ENCODE assay signal across 32 cellular contexts in genomic region chr12:104180389-104180788, GRCh38. TPM values are rescaled to one million over a fixed set of nuclear protein-coding genes. Genes with fewer than 3 reads are reported as not detected.
DNase-seq lines count a peak whose midpoint lies in the region; ATAC-seq and TF ChIP-seq lines count a peak whose summit lies in the region.
"Had no signal": no experiment of that assay in that cellular context is flagged by ENCODE, and none has a peak within 500 bp of the region (broad histone marks: within the 10 kb centered on the region; RNA-seq: fewer than 3 reads in every experiment).

No MANE protein-coding gene starts in this region.

- WGBS in aorta, 2 donors, result 67 to 81% methylated on average over 6 of the region's 6 CpGs

- H3K36me3 ChIP-seq in breast epithelium (no peaks in the 10 kb centered on the region), muscle layer of colon (ENCODE audit: insufficient read depth, low read length) (no peaks in the 10 kb centered on the region), tibial artery (peaks cover 0 to 4% (median 0%) of the 10 kb centered on the region in 3 donors), aorta (ENCODE audit: control insufficient read depth in 1 of 2, insufficient read depth in 2 of 2, low read length in 1 of 2) (no peaks in the 10 kb centered on the region)
- H3K36me3 ChIP-seq: left lung, neural progenitor cell had no signal

- TF ChIP-seq CTCF in breast epithelium (IDR thresholded peaks at IDR 0.05) (no peak), tibial artery (IDR thresholded peaks at IDR 0.05) (no peak)

- H3K27me3 ChIP-seq in breast epithelium, result no peaks in the 10 kb centered on the region
- no peaks in the 10 kb centered on the region for H3K27me3 ChIP-seq in muscle layer of colon (ENCODE audit: control insufficient read depth in 1 of 2, insufficient read depth in 2 of 2, low read length in 2 of 2)
- H3K27me3 ChIP-seq in tibial artery, result no peaks in the 10 kb centered on the region
- H3K27me3 ChIP-seq in aorta (ENCODE audit: control insufficient read depth in 1 of 2, insufficient read depth in 2 of 2, low read length in 1 of 2), result no peaks in the 10 kb centered on the region
- H3K27me3 ChIP-seq: left lung, neural progenitor cell had no signal

- H3K9me3 ChIP-seq in breast epithelium (peaks cover 13% of the 10 kb centered on the region in 2 donors), muscle layer of colon (ENCODE audit: low read length) (no peaks in the 10 kb centered on the region), tibial artery (peaks cover 0 to 12% (median 0%) of the 10 kb centered on the region in 3 donors), aorta (ENCODE audit: control insufficient read depth, low read length) (no peaks in the 10 kb centered on the region)

- DNase-seq in SIG-M5 treated with dmso at 0.1 percent for 504 hours (lab: John Stamatoyannopoulos, UW; ENCODE audit: unreplicated experiment), result peak; percentile 21
- no peak for DNase-seq in SIG-M5 (lab: John Stamatoyannopoulos, UW)
- DNase-seq in breast epithelium (ENCODE audit: low spot score in 2 of 2), result peak in 1 of 2 donors; percentile 61
- DNase-seq in tibial artery, result no peak
- no peak for DNase-seq in posterior vena cava (ENCODE audit: low spot score)
- no peak for DNase-seq in aorta
- no peak for DNase-seq in NCI-H187 (lab: John Stamatoyannopoulos, UW)
- DNase-seq: activated CD4-positive, alpha-beta T cell treated with anti-CD3 and anti-CD28 coated beads, Interleukin-2, amount 50 U/mL, for 1 hour; activated gamma-delta T cell treated with Interleukin-2 at 50 U/mL for 16 hours; activated naive CD8-positive, alpha-beta T cell treated with anti-CD3 and anti-CD28 coated beads, Interleukin-2, amount 50 U/mL, for 24 hours; activated T-cell treated with anti-CD3 and anti-CD28 coated beads, Interleukin-2, amount 50 U/mL, for 48 hours; cerebellar nuclear complex; COR-L47; DMS53; glutamatergic neuron; Karpas-422; left lung; mesendoderm; NCI-H446 treated with DMSO at 0.1 percent for 48 hours; NCI-H774; posterior cingulate gyrus; RPMI8226; stimulated activated CD4-positive, alpha-beta T cell treated with anti-CD3 and anti-CD28 coated beads, Interleukin-4, amount 100 ng/mL, for 24 hours; substantia nigra; T-cell had no signal

- H3K4me3 ChIP-seq in breast epithelium, result no peak overlapping the region
- H3K4me3 ChIP-seq in muscle layer of colon (ENCODE audit: low read depth in 1 of 2, low read length in 2 of 2), result no peak overlapping the region
- H3K4me3 ChIP-seq in tibial artery, result no peak overlapping the region
- H3K4me3 ChIP-seq in aorta (ENCODE audit: low read length in 2 of 2), result no peak overlapping the region
- H3K4me3 ChIP-seq: left lung, neural progenitor cell had no signal

- H3K9ac ChIP-seq in muscle layer of colon (ENCODE audit: low read length), result no peak overlapping the region
- H3K9ac ChIP-seq: neural progenitor cell had no signal

- intact Hi-C loops in breast epithelium (cut with DNase I; ENCODE audit: low total_unique reads), result no loop called here
- intact Hi-C loops in tibial artery (cut with DNase I; ENCODE audit: low total_unique reads), result no loop called here
- intact Hi-C loops in posterior vena cava (cut with DNase I), result no loop called here
- intact Hi-C loops in aorta (cut with DNase I), result no loop called here

- ATAC-seq in aorta (ENCODE audit: low FRiP score), result no peak
- ATAC-seq: activated naive CD8-positive, alpha-beta T cell treated with anti-CD3 and anti-CD28 coated beads, Interleukin-2, amount 50 U/mL, for 24 hours; HCT116; left lung; sciatic nerve; T-cell; WTC11 had no signal

- H3K4me1 ChIP-seq in breast epithelium, result peaks cover 25 to 26% of the 10 kb centered on the region in 2 donors
- H3K4me1 ChIP-seq in muscle layer of colon (ENCODE audit: insufficient read depth, low read length), result peaks cover 67% of the 10 kb centered on the region
- H3K4me1 ChIP-seq in tibial artery, result peaks cover 10 to 80% (median 54%) of the 10 kb centered on the region in 4 donors
- peaks cover 0 to 5% of the 10 kb centered on the region in 2 donors for H3K4me1 ChIP-seq in aorta (ENCODE audit: control insufficient read depth in 1 of 2, insufficient read depth in 2 of 2, low read length in 2 of 2)
- H3K4me1 ChIP-seq: neural progenitor cell had no signal

- no peak for TF ChIP-seq POLR2A in breast epithelium (IDR thresholded peaks at IDR 0.05)

- H3K27ac ChIP-seq in breast epithelium (peak overlapping the region; percentile 87 to 94), muscle layer of colon (ENCODE audit: low read depth, low read length) (peak overlapping the region; percentile 79), tibial artery (peak overlapping the region; percentile 80 to 83), aorta (ENCODE audit: low read depth in 1 of 2, low read length in 2 of 2) (peak overlapping the region in 1 of 2 donors; percentile 64)
- H3K27ac ChIP-seq: 22Rv1, C4-2B, left lung, neural progenitor cell had no signal

RNA-seq across cellular contexts. Expression of gene TXNRD1, which starts 35.2 kb away (rescaled TPM):
- total RNA-seq in breast epithelium (100 to 1,000 TPM in 2 of 3 donors, 10 to 100 TPM in 1; 60.2 to 137 (median 103) TPM), posterior vena cava (100 to 1,000 TPM; 107 to 185 TPM), aorta (100 to 1,000 TPM; 115 to 140 TPM)
- 100 to 1,000 TPM in 1 of 2 donors, 10 to 100 TPM in 1; 97.7 to 119 TPM for polyA plus RNA-seq in aorta

RNA-seq across cellular contexts. Expression of gene NFYB, which starts 42.4 kb away (rescaled TPM):
- total RNA-seq in breast epithelium, result 10 to 100 TPM; 51.1 to 59.3 (median 54.2) TPM
- total RNA-seq in posterior vena cava, result 10 to 100 TPM; 52.6 to 60.5 TPM
- total RNA-seq in aorta, result 10 to 100 TPM; 44.1 to 59.2 TPM
- polyA plus RNA-seq in aorta, result 100 to 1,000 TPM in 1 of 2 donors, 10 to 100 TPM in 1; 67.6 to 121 TPM
